In the genomic region with DNA sequence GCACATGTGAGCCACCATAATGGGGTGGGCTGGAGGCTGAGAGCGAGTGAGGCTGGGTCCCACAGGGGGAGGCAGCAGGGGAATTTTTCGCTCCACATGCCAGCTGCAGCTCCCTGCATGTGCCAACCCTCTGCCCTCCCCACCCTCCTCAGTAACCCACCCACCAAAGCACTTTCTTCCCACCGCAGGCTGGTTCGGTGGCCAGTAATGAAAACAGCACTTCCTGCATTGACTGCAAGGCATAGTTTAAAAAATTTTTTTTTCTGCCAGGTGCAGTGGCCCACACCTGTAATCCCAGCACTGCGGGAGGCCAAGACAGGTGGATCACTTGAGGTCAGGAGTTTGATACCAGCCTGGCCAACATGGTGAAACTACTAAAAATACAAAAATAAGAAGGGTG, we compare ENCODE assay signal across 14 cellular contexts.
"Had no signal": no experiment of that assay in that cellular context is flagged by ENCODE, and none has a peak within 500 bp of the region (broad histone marks: within the 10 kb centered on the region; RNA-seq: fewer than 3 reads in every experiment).

No MANE protein-coding gene starts in this region.

- H3K27me3 ChIP-seq: neural progenitor cell, pancreas, sigmoid colon, spleen, stomach, testis had no signal

- H3K27ac Mint-ChIP-seq: activated CD4-positive, alpha-beta T cell treated with anti-CD3 and anti-CD28 coated beads, Interleukin-2, amount 10 ng/mL, durations not matched to agents 7 days and 5 days; activated T-helper 1 cell treated with anti-CD3 and anti-CD28 coated beads, Interleukin-12 subunit alpha, Interleukin-12 subunit beta, Interleukin-2, Interleukin-4 antibody, amounts not matched to agents 30 ng/mL and 10 ng/mL and 1 ng/mL, durations not matched to agents 14 hours and 24 hours and 36 hours; neural progenitor cell had no signal

- H2AFZ ChIP-seq: neural progenitor cell had no signal

- H3K4me3 ChIP-seq: neural progenitor cell, pancreas, sigmoid colon, spleen, stomach, testis had no signal

- H3K9me3 ChIP-seq: pancreas, sigmoid colon, spleen, stomach, testis had no signal

- H3K27ac ChIP-seq: neural progenitor cell, pancreas, sigmoid colon, stomach, testis had no signal

- H3K36me3 Mint-ChIP-seq: neural progenitor cell had no signal

- H3K4me1 ChIP-seq: pancreas, sigmoid colon, testis had no signal

- H3K9ac ChIP-seq: neural progenitor cell had no signal

- DNase-seq: activated CD4-positive, alpha-beta T cell treated with anti-CD3 and anti-CD28 coated beads, Interleukin-2, amount 10 ng/mL, durations not matched to agents 7 days and 5 days; activated naive CD4-positive, alpha-beta T cell treated with Interleukin-2 at 50 U/mL for 16 hours; dermis blood vessel endothelial cell; effector memory CD8-positive, alpha-beta T cell; foreskin melanocyte; kidney glomerular epithelial cell; pancreas; sigmoid colon; spleen; stomach; testis had no signal

- H3K27me3 Mint-ChIP-seq: effector memory CD8-positive, alpha-beta T cell had no signal

- H3K9me3 Mint-ChIP-seq: effector memory CD8-positive, alpha-beta T cell; neural progenitor cell; T-helper 2 cell treated with Interferon-gamma antibody and Interleukin-4, amounts not matched to agents 5 μg/mL and 100 μg/mL, for 36 hours had no signal

- ATAC-seq: effector memory CD8-positive, alpha-beta T cell; pancreas had no signal

- H3K4me3 Mint-ChIP-seq: activated CD4-positive, alpha-beta T cell treated with anti-CD3 and anti-CD28 coated beads, Interleukin-2, amount 10 ng/mL, durations not matched to agents 7 days and 5 days; activated T-helper 1 cell treated with anti-CD3 and anti-CD28 coated beads, Interleukin-12 subunit alpha, Interleukin-12 subunit beta, Interleukin-2, Interleukin-4 antibody, amounts not matched to agents 30 ng/mL and 10 ng/mL and 1 ng/mL, durations not matched to agents 14 hours and 24 hours and 36 hours; effector memory CD8-positive, alpha-beta T cell; neural progenitor cell; T-helper 2 cell treated with Interferon-gamma antibody and Interleukin-4, amounts not matched to agents 5 μg/mL and 100 μg/mL, for 36 hours had no signal

- H3K36me3 ChIP-seq: neural progenitor cell, pancreas, sigmoid colon, spleen had no signal

- H3K4me2 ChIP-seq: neural progenitor cell had no signal
